13 cellular contexts compared by ENCODE assay signal in genomic region chr1:233791750-233792149, GRCh38.
DNase-seq lines count a peak whose midpoint lies in the region; ATAC-seq, FAIRE-seq and TF ChIP-seq lines count a peak whose summit lies in the region.
"Had no signal": no experiment of that assay in that cellular context is flagged by ENCODE, and none has a peak within 500 bp of the region (broad histone marks: within the 10 kb centered on the region; RNA-seq: fewer than 3 reads in every experiment).

No MANE protein-coding gene starts in this region.

- no peaks in the 10 kb centered on the region for H3K36me3 ChIP-seq in mucosa of descending colon (ENCODE audit: low read depth)

- TF ChIP-seq POLR2A in GM12892 (IDR thresholded peaks at IDR 0.05; ENCODE audit: low read depth, low read length), result no peak

- H3K27ac ChIP-seq in VCaP, result peak overlapping the region; percentile 64
- H3K27ac ChIP-seq: RWPE1 had no signal

- H3K36me3 Mint-ChIP-seq in activated T-cell treated with anti-CD3 and anti-CD28 coated beads, Interleukin-2, amount 50 U/mL, for 4 hours (ENCODE audit: insufficient read depth), result no peaks in the 10 kb centered on the region
- H3K36me3 Mint-ChIP-seq: CD8-positive, alpha-beta T cell; T-cell had no signal

- H3K4me1 Mint-ChIP-seq in activated T-cell treated with anti-CD3 and anti-CD28 coated beads, Interleukin-2, amount 50 U/mL, for 4 hours (ENCODE audit: low read depth), result no peaks in the 10 kb centered on the region
- H3K4me1 Mint-ChIP-seq: T-cell had no signal

- H3K9me3 ChIP-seq in mucosa of descending colon, result no peaks in the 10 kb centered on the region
- H3K9me3 ChIP-seq: Caco-2 had no signal

- peaks cover 29% of the 10 kb centered on the region for H3K27me3 Mint-ChIP-seq in activated T-cell treated with anti-CD3 and anti-CD28 coated beads, Interleukin-2, amount 50 U/mL, for 4 hours (ENCODE audit: low read depth)

- H3K9me3 Mint-ChIP-seq in activated T-cell treated with anti-CD3 and anti-CD28 coated beads, Interleukin-2, amount 50 U/mL, for 4 hours, result peaks cover 8% of the 10 kb centered on the region
- H3K9me3 Mint-ChIP-seq: CD8-positive, alpha-beta T cell had no signal

- no peak for TF ChIP-seq CTCF in VCaP (conservative IDR thresholded peaks at IDR 0.05)
- TF ChIP-seq CTCF in mucosa of descending colon (IDR thresholded peaks at IDR 0.05), result no peak

- no peak overlapping the region for H3K4me3 ChIP-seq in mucosa of descending colon
- H3K4me3 ChIP-seq: K562 had no signal

- DNase-seq in GM12892 (ENCODE audit: insufficient read length) (no peak), NCI-H1694 treated with DMSO at 0.1 percent for 48 hours (lab: John Stamatoyannopoulos, UW) (peak; percentile 91), mucosa of descending colon (no peak), NCI-H187 (lab: John Stamatoyannopoulos, UW) (no peak)
- no peak for DNase-seq in activated naive CD4-positive, alpha-beta T cell (lab: John Stamatoyannopoulos, UW)
- DNase-seq in activated T-cell treated with anti-CD3 and anti-CD28 coated beads, Interleukin-2, amount 50 U/mL, for 4 hours, result no peak

- peak; percentile 27 for FAIRE-seq in GM12892 (lab: Jason Lieb, UNC)

- H3K4me3 Mint-ChIP-seq in activated T-cell treated with anti-CD3 and anti-CD28 coated beads, Interleukin-2, amount 50 U/mL, for 4 hours, result no peak overlapping the region
- H3K4me3 Mint-ChIP-seq: CD8-positive, alpha-beta T cell; T-cell had no signal

- ATAC-seq in mucosa of descending colon (peak; percentile 8), HG03159 (IDR thresholded peaks at IDR 0.05; ENCODE audit: unreplicated experiment) (no peak)
- ATAC-seq in activated T-cell treated with anti-CD3 and anti-CD28 coated beads, Interleukin-2, amount 50 U/mL, for 4 hours, result no peak
- ATAC-seq: CD8-positive, alpha-beta T cell had no signal

- intact Hi-C loops in mucosa of descending colon (cut with DNase I, micrococcal nuclease), result loop anchor here in 1 of 2 donors (2.0 kb wide), 1 partner anchor 351 kb away; no protein-coding TSS in a partner anchor

- no peaks in the 10 kb centered on the region for H3K4me1 ChIP-seq in mucosa of descending colon (ENCODE audit: low read depth)
- H3K4me1 ChIP-seq: Caco-2 had no signal
